Comparison of ENCODE assay signal across 8 cellular contexts in genomic region chr6:53794720-53795253, GRCh38. TPM values are rescaled to one million over a fixed set of nuclear protein-coding genes. Genes with fewer than 3 reads are reported as not detected.
DNase-seq lines count a peak whose midpoint lies in the region; ATAC-seq and TF ChIP-seq lines count a peak whose summit lies in the region.

Gene LRRC1, plus strand, starts transcription at chr6:53795005. Its CDS starts 252 bp downstream, at chr6:53795257.

- peak; percentile 92 for DNase-seq in GM06990 (ENCODE audit: extremely low read depth, insufficient read length)
- peak; percentile 88 to 96 for DNase-seq in HAP-1 (ENCODE audit: low spot score in 2 of 2)
- DNase-seq in MM.1S = peak; percentile 93
- DNase-seq in activated naive CD8-positive, alpha-beta T cell treated with anti-CD3 and anti-CD28 coated beads, Interleukin-2, amount 50 U/mL, for 16 hours (ENCODE audit: low read depth, low spot score) = peak; percentile 62
- peak; percentile 93 to 95 for DNase-seq in cardiac muscle cell (ENCODE audit: low read depth in 1 of 2, low spot score in 1 of 2)
- peak; percentile 81 for DNase-seq in pons (ENCODE audit: low spot score)
- peak; percentile 76 to 85 for DNase-seq in tibial nerve (ENCODE audit: low spot score in 2 of 2)

- H3K4me2 ChIP-seq in MM.1S (ENCODE audit: low read depth, low read length) = peak within 1 kb of the TSS; percentile 86

- peak; percentile 85 for ATAC-seq in SK-N-SH treated with all-trans-retinoic acid at 6 μM for 48 hours

- H3K4me1 ChIP-seq in HAP-1 (peaks cover 30% of the 10 kb centered on the region), MM.1S (ENCODE audit: low read length) (peaks cover 4% of the 10 kb centered on the region; the same call in 1 of the 2 replicates), cardiac muscle cell (ENCODE audit: low read depth) (peaks cover 3% of the 10 kb centered on the region), tibial nerve (peaks cover 0 to 30% (median 3%) of the 10 kb centered on the region in 4 donors)

- 0% methylated on average over 16 to 29 of the region's 68 CpGs for WGBS in tibial nerve, 2 donors

- H3K36me3 ChIP-seq in GM06990 (ENCODE audit: control insufficient read depth, insufficient read depth, low read length) (no peaks in the 10 kb centered on the region), HAP-1 (replicated peaks) (no peaks in the 10 kb centered on the region), MM.1S (replicated peaks; ENCODE audit: insufficient read depth, low read length) (no peaks in the 10 kb centered on the region), cardiac muscle cell (no peaks in the 10 kb centered on the region), tibial nerve (no peaks in the 10 kb centered on the region)

- H3K27me3 ChIP-seq in GM06990 (replicated peaks; ENCODE audit: control insufficient read depth, insufficient read depth, low read length) = no peaks in the 10 kb centered on the region; the same call in 1 of the 2 replicates
- no peaks in the 10 kb centered on the region for H3K27me3 ChIP-seq in HAP-1 (ENCODE audit: low read depth)
- no peaks in the 10 kb centered on the region for H3K27me3 ChIP-seq in MM.1S (replicated peaks; ENCODE audit: insufficient read depth, low read length)
- peaks cover 9% of the 10 kb centered on the region for H3K27me3 ChIP-seq in cardiac muscle cell
- H3K27me3 ChIP-seq in tibial nerve = no peaks in the 10 kb centered on the region

- peak within 1 kb of the TSS; percentile 75 for H2AFZ ChIP-seq in MM.1S (ENCODE audit: low read length)

- H3K9me3 ChIP-seq in HAP-1 (no peaks in the 10 kb centered on the region), MM.1S (replicated peaks; ENCODE audit: insufficient read depth, low read length) (no peaks in the 10 kb centered on the region), cardiac muscle cell (ENCODE audit: low read depth) (no peaks in the 10 kb centered on the region), tibial nerve (peaks cover 0 to 2% (median under 1%) of the 10 kb centered on the region in 4 donors)

- H3K79me2 ChIP-seq in MM.1S (ENCODE audit: low read length) = peaks cover 49% of the 10 kb centered on the region

- H3K4me3 ChIP-seq in GM06990 (replicated peaks; ENCODE audit: low read depth, low read length) (peak within 1 kb of the TSS; percentile 68), HAP-1 (peak within 1 kb of the TSS; percentile 70), MM.1S (ENCODE audit: low read length) (peak within 1 kb of the TSS; percentile 87), cardiac muscle cell (peak within 1 kb of the TSS; percentile 75), tibial nerve (peak within 1 kb of the TSS; percentile 64 to 89 (median 84))

- peak within 1 kb of the TSS; percentile 75 for H3K9ac ChIP-seq in MM.1S (ENCODE audit: low read length)

- H3K27ac ChIP-seq in MM.1S (ENCODE audit: low read length) (peak within 1 kb of the TSS; percentile 88), cardiac muscle cell (peak within 1 kb of the TSS; percentile 61), tibial nerve (peak within 1 kb of the TSS; percentile 29 to 84 (median 82))

- peaks cover 13% of the 10 kb centered on the region for H3F3A ChIP-seq in MM.1S (ENCODE audit: insufficient read depth, low read length)

- peak in 1 of 2 donors; percentile 74 for TF ChIP-seq EP300 in tibial nerve (IDR thresholded peaks at IDR 0.05)

- peak in 1 of 2 donors; percentile 29 for TF ChIP-seq POLR2A in tibial nerve (IDR thresholded peaks at IDR 0.05)

- no peaks in the 10 kb centered on the region for H3K9me2 ChIP-seq in MM.1S (replicated peaks; ENCODE audit: insufficient read depth, low read length)

- in situ Hi-C loops in HAP-1 (cut with MboI; ENCODE audit: low sequenced_read_pairs) = loop anchor here (5.0 kb wide), 1 partner anchor 163 kb away; no protein-coding TSS in a partner anchor

- TF ChIP-seq CTCF in GM06990 (IDR thresholded peaks at IDR 0.05; ENCODE audit: insufficient read depth, low read length, poor library complexity, severe bottlenecking) (no peak), MM.1S (IDR thresholded peaks at IDR 0.05; ENCODE audit: low read length) (no peak), cardiac muscle cell (IDR thresholded peaks at IDR 0.05; ENCODE audit: low read depth, low read length) (no peak), tibial nerve (IDR thresholded peaks at IDR 0.05) (no peak)

- no peaks in the 10 kb centered on the region for H4K20me1 ChIP-seq in MM.1S (ENCODE audit: insufficient read depth, low read length)

TF ChIP-seq in SK-N-SH treated with all-trans-retinoic acid at 6 μM for 48 hours, 23 proteins besides CTCF, POLR2A, EP300 and RAD21:
- TF ChIP-seq RARB (CRISPR knock-in tag; IDR thresholded peaks at IDR 0.05) = no peak
TF ChIP-seq in SK-N-SH treated with all-trans-retinoic acid at 6 μM for 48 hours: peak in this region for 0.

RNA-seq across cellular contexts. Expression of gene LRRC1, which starts in this region (rescaled TPM):
- total RNA-seq in cardiac muscle cell (9.1 and 10.0 TPM in 2 replicates), tibial nerve (10 to 100 TPM; 22.8 to 50.0 (median 39.6) TPM)
- polyA plus RNA-seq in cardiac muscle cell = 8.9 and 11.4 TPM in 2 replicates

Comparison
In these comparisons a context has a peak if more than half of its experiments do, and no peak if none do; other contexts are left out.
1. Peak in every context shown above with its lines: DNase-seq, ATAC-seq, H3K4me3 ChIP-seq and H3K27ac ChIP-seq.